1 cellular context compared by ENCODE assay signal in the genomic region with DNA sequence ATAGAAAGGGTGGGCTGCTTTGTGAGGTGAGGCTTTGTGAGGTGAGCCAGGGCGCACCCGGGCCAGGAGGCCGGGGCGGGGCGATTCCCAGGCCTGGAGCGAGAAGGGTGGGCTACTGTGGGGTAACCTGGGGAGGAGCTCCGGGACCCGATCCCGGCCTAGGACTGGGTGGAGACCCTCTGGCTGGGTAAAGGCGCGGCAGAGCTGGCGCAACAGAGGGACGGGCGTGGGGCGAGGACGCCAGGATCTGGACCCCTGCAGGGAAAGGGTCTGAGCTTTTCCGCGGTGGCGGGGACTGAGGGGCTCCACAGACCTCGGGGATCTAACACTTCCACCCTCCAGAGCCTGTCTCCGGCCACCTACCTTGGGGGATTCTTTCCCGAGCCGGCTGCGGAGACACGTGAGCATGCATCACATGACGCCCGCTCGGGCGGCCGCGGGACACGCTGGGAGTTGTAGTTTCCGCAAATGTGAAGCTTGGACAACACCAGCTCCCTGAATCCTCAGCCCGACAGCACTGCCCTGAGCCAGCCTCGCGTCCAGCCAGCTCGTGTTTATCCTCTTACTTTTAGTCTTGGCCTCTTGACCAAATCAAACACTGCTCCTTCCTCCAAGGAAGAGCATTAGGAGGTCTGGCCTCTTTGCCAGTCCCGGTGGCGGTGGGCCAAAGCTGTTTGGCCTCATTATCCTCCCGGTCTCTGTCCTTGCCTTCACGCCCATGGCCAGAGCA.
TF ChIP-seq lines count a peak whose summit lies in the region.

A gene with protein sequence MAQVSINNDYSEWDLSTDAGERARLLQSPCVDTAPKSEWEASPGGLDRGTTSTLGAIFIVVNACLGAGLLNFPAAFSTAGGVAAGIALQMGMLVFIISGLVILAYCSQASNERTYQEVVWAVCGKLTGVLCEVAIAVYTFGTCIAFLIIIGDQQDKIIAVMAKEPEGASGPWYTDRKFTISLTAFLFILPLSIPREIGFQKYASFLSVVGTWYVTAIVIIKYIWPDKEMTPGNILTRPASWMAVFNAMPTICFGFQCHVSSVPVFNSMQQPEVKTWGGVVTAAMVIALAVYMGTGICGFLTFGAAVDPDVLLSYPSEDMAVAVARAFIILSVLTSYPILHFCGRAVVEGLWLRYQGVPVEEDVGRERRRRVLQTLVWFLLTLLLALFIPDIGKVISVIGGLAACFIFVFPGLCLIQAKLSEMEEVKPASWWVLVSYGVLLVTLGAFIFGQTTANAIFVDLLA (minus strand): TSS at position 417 of the 730 bp plus-strand sequence. CDS start 4,644 bp downstream, outside the sequence.

TF ChIP-seq in HEK293, 187 proteins besides CTCF, POLR2A, EP300 and RAD21 (continued from another document and continues in another):
- TF ChIP-seq, protein P1, sequence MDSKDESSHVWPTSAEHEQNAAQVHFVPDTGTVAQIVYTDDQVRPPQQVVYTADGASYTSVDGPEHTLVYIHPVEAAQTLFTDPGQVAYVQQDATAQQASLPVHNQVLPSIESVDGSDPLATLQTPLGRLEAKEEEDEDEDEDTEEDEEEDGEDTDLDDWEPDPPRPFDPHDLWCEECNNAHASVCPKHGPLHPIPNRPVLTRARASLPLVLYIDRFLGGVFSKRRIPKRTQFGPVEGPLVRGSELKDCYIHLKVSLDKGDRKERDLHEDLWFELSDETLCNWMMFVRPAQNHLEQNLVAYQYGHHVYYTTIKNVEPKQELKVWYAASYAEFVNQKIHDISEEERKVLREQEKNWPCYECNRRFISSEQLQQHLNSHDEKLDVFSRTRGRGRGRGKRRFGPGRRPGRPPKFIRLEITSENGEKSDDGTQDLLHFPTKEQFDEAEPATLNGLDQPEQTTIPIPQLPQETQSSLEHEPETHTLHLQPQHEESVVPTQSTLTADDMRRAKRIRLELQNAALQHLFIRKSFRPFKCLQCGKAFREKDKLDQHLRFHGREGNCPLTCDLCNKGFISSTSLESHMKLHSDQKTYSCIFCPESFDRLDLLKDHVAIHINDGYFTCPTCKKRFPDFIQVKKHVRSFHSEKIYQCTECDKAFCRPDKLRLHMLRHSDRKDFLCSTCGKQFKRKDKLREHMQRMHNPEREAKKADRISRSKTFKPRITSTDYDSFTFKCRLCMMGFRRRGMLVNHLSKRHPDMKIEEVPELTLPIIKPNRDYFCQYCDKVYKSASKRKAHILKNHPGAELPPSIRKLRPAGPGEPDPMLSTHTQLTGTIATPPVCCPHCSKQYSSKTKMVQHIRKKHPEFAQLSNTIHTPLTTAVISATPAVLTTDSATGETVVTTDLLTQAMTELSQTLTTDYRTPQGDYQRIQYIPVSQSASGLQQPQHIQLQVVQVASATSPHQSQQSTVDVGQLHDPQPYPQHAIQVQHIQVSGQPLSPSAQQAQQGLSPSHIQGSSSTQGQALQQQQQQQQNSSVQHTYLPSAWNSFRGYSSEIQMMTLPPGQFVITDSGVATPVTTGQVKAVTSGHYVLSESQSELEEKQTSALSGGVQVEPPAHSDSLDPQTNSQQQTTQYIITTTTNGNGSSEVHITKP (tag by site-specific recombination; IDR thresholded peaks at IDR 0.05): 0 out of 2 replicates have a peak, but pooled peaks have one; percentile 10
- TF ChIP-seq ZNF416 (tag by site-specific recombination; IDR thresholded peaks at IDR 0.05): no peak
- TF ChIP-seq ZNF664 (tag by site-specific recombination; IDR thresholded peaks at IDR 0.05): no peak
- TF ChIP-seq ZNF473 (tag by site-specific recombination; IDR thresholded peaks at IDR 0.05): no peak
- TF ChIP-seq, protein P2, sequence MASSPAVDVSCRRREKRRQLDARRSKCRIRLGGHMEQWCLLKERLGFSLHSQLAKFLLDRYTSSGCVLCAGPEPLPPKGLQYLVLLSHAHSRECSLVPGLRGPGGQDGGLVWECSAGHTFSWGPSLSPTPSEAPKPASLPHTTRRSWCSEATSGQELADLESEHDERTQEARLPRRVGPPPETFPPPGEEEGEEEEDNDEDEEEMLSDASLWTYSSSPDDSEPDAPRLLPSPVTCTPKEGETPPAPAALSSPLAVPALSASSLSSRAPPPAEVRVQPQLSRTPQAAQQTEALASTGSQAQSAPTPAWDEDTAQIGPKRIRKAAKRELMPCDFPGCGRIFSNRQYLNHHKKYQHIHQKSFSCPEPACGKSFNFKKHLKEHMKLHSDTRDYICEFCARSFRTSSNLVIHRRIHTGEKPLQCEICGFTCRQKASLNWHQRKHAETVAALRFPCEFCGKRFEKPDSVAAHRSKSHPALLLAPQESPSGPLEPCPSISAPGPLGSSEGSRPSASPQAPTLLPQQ (tag by site-specific recombination; IDR thresholded peaks at IDR 0.05): 0 out of 2 replicates have a peak, but pooled peaks have one; percentile 21
- no peak for TF ChIP-seq ZNF239 (tag by site-specific recombination; IDR thresholded peaks at IDR 0.05)
- peak; percentile 37 for TF ChIP-seq SCRT2 (tag by site-specific recombination; IDR thresholded peaks at IDR 0.05)
- no peak for TF ChIP-seq SETDB1 (IDR thresholded peaks at IDR 0.05; ENCODE audit: insufficient read length, low read length)
- TF ChIP-seq, protein P3, sequence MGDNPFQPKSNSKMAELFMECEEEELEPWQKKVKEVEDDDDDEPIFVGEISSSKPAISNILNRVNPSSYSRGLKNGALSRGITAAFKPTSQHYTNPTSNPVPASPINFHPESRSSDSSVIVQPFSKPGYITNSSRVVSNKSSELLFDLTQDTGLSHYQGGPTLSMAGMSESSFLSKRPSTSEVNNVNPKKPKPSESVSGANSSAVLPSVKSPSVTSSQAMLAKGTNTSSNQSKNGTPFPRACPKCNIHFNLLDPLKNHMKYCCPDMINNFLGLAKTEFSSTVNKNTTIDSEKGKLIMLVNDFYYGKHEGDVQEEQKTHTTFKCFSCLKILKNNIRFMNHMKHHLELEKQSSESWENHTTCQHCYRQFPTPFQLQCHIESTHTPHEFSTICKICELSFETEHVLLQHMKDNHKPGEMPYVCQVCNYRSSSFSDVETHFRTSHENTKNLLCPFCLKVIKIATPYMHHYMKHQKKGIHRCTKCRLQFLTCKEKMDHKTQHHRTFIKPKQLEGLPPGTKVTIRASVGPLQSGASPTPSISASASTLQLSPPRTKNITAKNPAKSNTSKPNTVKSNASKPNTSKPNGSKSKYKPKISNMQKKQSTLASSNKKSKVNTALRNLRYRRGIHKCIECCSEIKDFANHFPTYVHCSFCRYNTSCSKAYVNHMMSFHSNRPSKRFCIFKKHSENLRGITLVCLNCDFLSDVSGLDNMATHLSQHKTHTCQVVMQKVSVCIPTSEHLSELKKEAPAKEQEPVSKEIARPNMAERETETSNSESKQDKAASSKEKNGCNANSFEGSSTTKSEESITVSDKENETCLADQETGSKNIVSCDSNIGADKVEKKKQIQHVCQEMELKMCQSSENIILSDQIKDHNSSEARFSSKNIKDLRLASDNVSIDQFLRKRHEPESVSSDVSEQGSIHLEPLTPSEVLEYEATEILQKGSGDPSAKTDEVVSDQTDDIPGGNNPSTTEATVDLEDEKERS (tag by site-specific recombination; IDR thresholded peaks at IDR 0.05): no peak
- TF ChIP-seq ZNF558 (tag by site-specific recombination; IDR thresholded peaks at IDR 0.05): no peak
- peak; percentile 60 for TF ChIP-seq KLF16 (tag by site-specific recombination; IDR thresholded peaks at IDR 0.05)
- TF ChIP-seq ZNF214 (tag by site-specific recombination; IDR thresholded peaks at IDR 0.05; ENCODE audit: borderline replicate concordance): no peak
- TF ChIP-seq, protein P4, sequence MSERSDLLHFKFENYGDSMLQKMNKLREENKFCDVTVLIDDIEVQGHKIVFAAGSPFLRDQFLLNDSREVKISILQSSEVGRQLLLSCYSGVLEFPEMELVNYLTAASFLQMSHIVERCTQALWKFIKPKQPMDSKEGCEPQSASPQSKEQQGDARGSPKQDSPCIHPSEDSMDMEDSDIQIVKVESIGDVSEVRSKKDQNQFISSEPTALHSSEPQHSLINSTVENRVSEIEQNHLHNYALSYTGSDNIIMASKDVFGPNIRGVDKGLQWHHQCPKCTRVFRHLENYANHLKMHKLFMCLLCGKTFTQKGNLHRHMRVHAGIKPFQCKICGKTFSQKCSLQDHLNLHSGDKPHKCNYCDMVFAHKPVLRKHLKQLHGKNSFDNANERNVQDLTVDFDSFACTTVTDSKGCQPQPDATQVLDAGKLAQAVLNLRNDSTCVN (tag by site-specific recombination; optimal IDR thresholded peaks at IDR 0.05): peak; percentile 4
- TF ChIP-seq ZNF76 (tag by site-specific recombination; IDR thresholded peaks at IDR 0.05; ENCODE audit: borderline replicate concordance, low read depth): peak; percentile 88
- TF ChIP-seq ZSCAN16 (tag by site-specific recombination; IDR thresholded peaks at IDR 0.05): peak; percentile 70; the same call in 1 of the 2 replicates
- TF ChIP-seq, protein P5, sequence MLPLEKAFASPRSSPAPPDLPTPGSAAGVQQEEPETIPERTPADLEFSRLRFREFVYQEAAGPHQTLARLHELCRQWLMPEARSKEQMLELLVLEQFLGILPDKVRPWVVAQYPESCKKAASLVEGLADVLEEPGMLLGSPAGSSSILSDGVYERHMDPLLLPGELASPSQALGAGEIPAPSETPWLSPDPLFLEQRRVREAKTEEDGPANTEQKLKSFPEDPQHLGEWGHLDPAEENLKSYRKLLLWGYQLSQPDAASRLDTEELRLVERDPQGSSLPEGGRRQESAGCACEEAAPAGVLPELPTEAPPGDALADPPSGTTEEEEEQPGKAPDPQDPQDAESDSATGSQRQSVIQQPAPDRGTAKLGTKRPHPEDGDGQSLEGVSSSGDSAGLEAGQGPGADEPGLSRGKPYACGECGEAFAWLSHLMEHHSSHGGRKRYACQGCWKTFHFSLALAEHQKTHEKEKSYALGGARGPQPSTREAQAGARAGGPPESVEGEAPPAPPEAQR (tag by site-specific recombination; IDR thresholded peaks at IDR 0.05): no peak
- TF ChIP-seq, protein P6, sequence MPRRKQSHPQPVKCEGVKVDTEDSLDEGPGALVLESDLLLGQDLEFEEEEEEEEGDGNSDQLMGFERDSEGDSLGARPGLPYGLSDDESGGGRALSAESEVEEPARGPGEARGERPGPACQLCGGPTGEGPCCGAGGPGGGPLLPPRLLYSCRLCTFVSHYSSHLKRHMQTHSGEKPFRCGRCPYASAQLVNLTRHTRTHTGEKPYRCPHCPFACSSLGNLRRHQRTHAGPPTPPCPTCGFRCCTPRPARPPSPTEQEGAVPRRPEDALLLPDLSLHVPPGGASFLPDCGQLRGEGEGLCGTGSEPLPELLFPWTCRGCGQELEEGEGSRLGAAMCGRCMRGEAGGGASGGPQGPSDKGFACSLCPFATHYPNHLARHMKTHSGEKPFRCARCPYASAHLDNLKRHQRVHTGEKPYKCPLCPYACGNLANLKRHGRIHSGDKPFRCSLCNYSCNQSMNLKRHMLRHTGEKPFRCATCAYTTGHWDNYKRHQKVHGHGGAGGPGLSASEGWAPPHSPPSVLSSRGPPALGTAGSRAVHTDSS (tag by site-specific recombination; IDR thresholded peaks at IDR 0.05): no peak
- TF ChIP-seq ZNF747 (tag by site-specific recombination; IDR thresholded peaks at IDR 0.05): no peak
- TF ChIP-seq ZBTB17 (tag by site-specific recombination; IDR thresholded peaks at IDR 0.05): peak; percentile 57; the same call in 1 of the 2 replicates
- TF ChIP-seq, protein P7, sequence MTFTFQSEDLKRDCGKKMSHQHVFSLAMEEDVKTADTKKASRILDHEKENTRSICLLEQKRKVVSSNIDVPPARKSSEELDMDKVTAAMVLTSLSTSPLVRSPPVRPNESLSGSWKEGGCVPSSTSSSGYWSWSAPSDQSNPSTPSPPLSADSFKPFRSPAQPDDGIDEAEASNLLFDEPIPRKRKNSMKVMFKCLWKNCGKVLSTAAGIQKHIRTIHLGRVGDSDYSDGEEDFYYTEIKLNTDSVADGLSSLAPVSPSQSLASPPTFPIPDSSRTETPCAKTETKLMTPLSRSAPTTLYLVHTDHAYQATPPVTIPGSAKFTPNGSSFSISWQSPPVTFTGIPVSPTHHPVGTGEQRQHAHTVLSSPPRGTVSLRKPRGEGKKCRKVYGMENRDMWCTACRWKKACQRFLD (tag by site-specific recombination; IDR thresholded peaks at IDR 0.05): peak; percentile 93
- TF ChIP-seq, protein P8, sequence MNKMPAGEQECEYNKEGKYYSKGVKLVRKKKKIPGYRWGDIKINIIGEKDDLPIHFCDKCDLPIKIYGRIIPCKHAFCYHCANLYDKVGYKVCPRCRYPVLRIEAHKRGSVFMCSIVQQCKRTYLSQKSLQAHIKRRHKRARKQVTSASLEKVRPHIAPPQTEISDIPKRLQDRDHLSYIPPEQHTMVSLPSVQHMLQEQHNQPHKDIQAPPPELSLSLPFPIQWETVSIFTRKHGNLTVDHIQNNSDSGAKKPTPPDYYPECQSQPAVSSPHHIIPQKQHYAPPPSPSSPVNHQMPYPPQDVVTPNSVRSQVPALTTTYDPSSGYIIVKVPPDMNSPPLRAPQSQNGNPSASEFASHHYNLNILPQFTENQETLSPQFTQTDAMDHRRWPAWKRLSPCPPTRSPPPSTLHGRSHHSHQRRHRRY (tag by site-specific recombination; IDR thresholded peaks at IDR 0.05): no peak
- peak; percentile 59; the same call in 1 of the 2 replicates for TF ChIP-seq SP7 (tag by site-specific recombination; IDR thresholded peaks at IDR 0.05)
- no peak for TF ChIP-seq ZNF302 (tag by site-specific recombination; IDR thresholded peaks at IDR 0.05; ENCODE audit: low read depth)
- no peak for TF ChIP-seq GFI1B (tag by site-specific recombination; IDR thresholded peaks at IDR 0.05)
- no peak for TF ChIP-seq ZNF354C (tag by site-specific recombination; IDR thresholded peaks at IDR 0.05; ENCODE audit: borderline replicate concordance, low read depth)
- peak; percentile 19; the same call in 1 of the 2 replicates for TF ChIP-seq ZNF660 (tag by site-specific recombination; IDR thresholded peaks at IDR 0.05)
- TF ChIP-seq, protein P9, sequence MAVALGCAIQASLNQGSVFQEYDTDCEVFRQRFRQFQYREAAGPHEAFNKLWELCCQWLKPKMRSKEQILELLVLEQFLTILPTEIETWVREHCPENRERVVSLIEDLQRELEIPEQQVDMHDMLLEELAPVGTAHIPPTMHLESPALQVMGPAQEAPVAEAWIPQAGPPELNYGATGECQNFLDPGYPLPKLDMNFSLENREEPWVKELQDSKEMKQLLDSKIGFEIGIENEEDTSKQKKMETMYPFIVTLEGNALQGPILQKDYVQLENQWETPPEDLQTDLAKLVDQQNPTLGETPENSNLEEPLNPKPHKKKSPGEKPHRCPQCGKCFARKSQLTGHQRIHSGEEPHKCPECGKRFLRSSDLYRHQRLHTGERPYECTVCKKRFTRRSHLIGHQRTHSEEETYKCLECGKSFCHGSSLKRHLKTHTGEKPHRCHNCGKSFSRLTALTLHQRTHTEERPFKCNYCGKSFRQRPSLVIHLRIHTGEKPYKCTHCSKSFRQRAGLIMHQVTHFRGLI (tag by site-specific recombination; IDR thresholded peaks at IDR 0.05): no peak
- TF ChIP-seq, protein P10, sequence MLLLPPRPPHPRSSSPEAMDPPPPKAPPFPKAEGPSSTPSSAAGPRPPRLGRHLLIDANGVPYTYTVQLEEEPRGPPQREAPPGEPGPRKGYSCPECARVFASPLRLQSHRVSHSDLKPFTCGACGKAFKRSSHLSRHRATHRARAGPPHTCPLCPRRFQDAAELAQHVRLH (tag by site-specific recombination; IDR thresholded peaks at IDR 0.05): 0 out of 2 replicates have a peak, but pooled peaks have one; percentile 41
- TF ChIP-seq ZNF335 (tag by site-specific recombination; conservative IDR thresholded peaks at IDR 0.05): peak; percentile 89
- 0 out of 2 replicates have a peak, but pooled peaks have one; percentile 56 for TF ChIP-seq KLF8 (tag by site-specific recombination; IDR thresholded peaks at IDR 0.05)
- peak; percentile 10; the same call in 1 of the 2 replicates for TF ChIP-seq ZBTB20 (tag by site-specific recombination; IDR thresholded peaks at IDR 0.05)
- peak; percentile 79 for TF ChIP-seq ZXDB (tag by site-specific recombination; IDR thresholded peaks at IDR 0.05)
